26 cellular contexts compared by ENCODE assay signal in genomic region chr9:109019420-109019819, GRCh38.
"Had no signal": no experiment of that assay in that cellular context is flagged by ENCODE, and none has a peak within 500 bp of the region (broad histone marks: within the 10 kb centered on the region; RNA-seq: fewer than 3 reads in every experiment).

No MANE protein-coding gene starts in this region.

- H3K4me3 Mint-ChIP-seq: naive thymus-derived CD4-positive, alpha-beta T cell; nephron; neural progenitor cell; stimulated activated effector memory CD8-positive, alpha-beta T cell treated with anti-CD3 and anti-CD28 coated beads, Interleukin-12 subunit alpha, Interleukin-12 subunit beta, amount 100 ng/mL, for 72 hours had no signal

- H3K4me2 ChIP-seq: hepatocyte, neural progenitor cell, smooth muscle cell had no signal

- ATAC-seq: gastroesophageal sphincter; heart left ventricle; left cardiac atrium; left lung; naive thymus-derived CD4-positive, alpha-beta T cell; sciatic nerve; stimulated activated effector memory CD8-positive, alpha-beta T cell treated with anti-CD3 and anti-CD28 coated beads, Interleukin-12 subunit alpha, Interleukin-12 subunit beta, amount 100 ng/mL, for 72 hours had no signal

- H3K27me3 Mint-ChIP-seq: naive thymus-derived CD4-positive, alpha-beta T cell; progenitor cell of endocrine pancreas had no signal

- H3K27me3 ChIP-seq: dorsolateral prefrontal cortex, gastroesophageal sphincter, heart left ventricle, hepatocyte, left lung, neural progenitor cell, stomach, thyroid gland, vagina had no signal

- H3K79me2 ChIP-seq: parathyroid adenoma had no signal

- H2AFZ ChIP-seq: hepatocyte, neural progenitor cell, parathyroid adenoma had no signal

- H3K36me3 ChIP-seq: vagina had no signal

- H3K4me1 Mint-ChIP-seq: stimulated activated effector memory CD8-positive, alpha-beta T cell treated with anti-CD3 and anti-CD28 coated beads, Interleukin-12 subunit alpha, Interleukin-12 subunit beta, amount 100 ng/mL, for 72 hours had no signal

- H3K27ac ChIP-seq: dorsolateral prefrontal cortex, gastroesophageal sphincter, heart left ventricle, hepatocyte, left lung, neural progenitor cell, parathyroid adenoma, stomach, thyroid gland, vagina had no signal

- H3K9ac ChIP-seq: neural progenitor cell, parathyroid adenoma had no signal

- H3K4me1 ChIP-seq: neural progenitor cell, vagina had no signal

- H3K4me3 ChIP-seq: dorsolateral prefrontal cortex, gastroesophageal sphincter, heart left ventricle, hepatocyte, left lung, neural progenitor cell, smooth muscle cell, stomach, thyroid gland, vagina had no signal

- H3K27ac Mint-ChIP-seq: neural progenitor cell; progenitor cell of endocrine pancreas; stimulated activated effector memory CD8-positive, alpha-beta T cell treated with anti-CD3 and anti-CD28 coated beads, Interleukin-12 subunit alpha, Interleukin-12 subunit beta, amount 100 ng/mL, for 72 hours had no signal

- DNase-seq: cortex of kidney; dorsolateral prefrontal cortex; effector CD4-positive, alpha-beta T cell; heart left ventricle; left cardiac atrium; left lung; mesendoderm; midbrain; naive thymus-derived CD4-positive, alpha-beta T cell; stimulated activated CD4-positive, alpha-beta T cell treated with anti-CD3 and anti-CD28 coated beads, Interleukin-12 subunit alpha, Interleukin-12 subunit beta, amount 100 ng/mL, for 4 hours; stimulated activated CD4-positive, alpha-beta T cell treated with anti-CD3 and anti-CD28 coated beads, Interleukin-1b, Interleukin-23, amount 100 ng/mL, for 48 hours; stimulated activated CD4-positive, alpha-beta T cell treated with anti-CD3 and anti-CD28 coated beads, Interleukin-4, amount 100 ng/mL, for 24 hours; stimulated activated naive CD4-positive, alpha-beta T cell treated with Interleukin-2 at 50 U/mL for 16 hours; stomach; thyroid gland; trophoblast cell had no signal

- H3K9me3 Mint-ChIP-seq: nephron; neural progenitor cell; stimulated activated effector memory CD8-positive, alpha-beta T cell treated with anti-CD3 and anti-CD28 coated beads, Interleukin-12 subunit alpha, Interleukin-12 subunit beta, amount 100 ng/mL, for 72 hours had no signal

- H3K9me3 ChIP-seq: gastroesophageal sphincter, heart left ventricle, left lung, stomach, thyroid gland, vagina had no signal
